9 cellular contexts compared by ENCODE assay signal in genomic region chr2:153588408-153588807, GRCh38.
"Had no signal": no experiment of that assay in that cellular context is flagged by ENCODE, and none has a peak within 500 bp of the region (broad histone marks: within the 10 kb centered on the region; RNA-seq: fewer than 3 reads in every experiment).

No MANE protein-coding gene starts in this region.

- DNase-seq: IMR-90, Karpas-422, KBM-7, KG1 had no signal

- H3K27ac ChIP-seq: HL-60, KMS-11 had no signal

- H3K4me1 Mint-ChIP-seq: IgD-negative memory B cell had no signal

- H3K4me3 Mint-ChIP-seq: IgD-negative memory B cell had no signal

- ATAC-seq: HepG2 had no signal

- H3K9ac ChIP-seq: KMS-11 had no signal

- H3K27me3 Mint-ChIP-seq: IgD-negative memory B cell had no signal

- H3K27ac Mint-ChIP-seq: IgD-negative memory B cell had no signal

- H3K4me2 ChIP-seq: KMS-11 had no signal

- FAIRE-seq: HepG2, HTR-8/SVneo had no signal
